Comparison of ENCODE assay signal across 1 cellular context in genomic region chr5:6399978-6400910, GRCh38.
TF ChIP-seq lines count a peak whose summit lies in the region.

No MANE protein-coding gene starts in this region.

TF ChIP-seq in IMR-90, 13 proteins besides CTCF, POLR2A, EP300 and RAD21 (continued from another document):
- TF ChIP-seq USF2 (IDR thresholded peaks at IDR 0.05; ENCODE audit: low read depth, low read length) (no peak), NFE2L2 (IDR thresholded peaks at IDR 0.05; ENCODE audit: low read depth, low read length) (no peak), CHD1 (IDR thresholded peaks at IDR 0.05; ENCODE audit: low read depth, low read length) (no peak), MAFK (IDR thresholded peaks at IDR 0.05; ENCODE audit: low read depth, low read length) (no peak), RCOR1 (IDR thresholded peaks at IDR 0.05; ENCODE audit: insufficient replicate concordance, low read length) (no peak), CEBPB (IDR thresholded peaks at IDR 0.05; ENCODE audit: low read depth, low read length) (no peak), MXI1 (IDR thresholded peaks at IDR 0.05; ENCODE audit: borderline replicate concordance, low read depth, low read length) (no peak)
